In genomic region chr7:48594349-48594748, GRCh38 we compare ENCODE assay signal across 1 cellular context.
TF ChIP-seq lines count a peak whose summit lies in the region.

No MANE protein-coding gene starts in this region.

TF ChIP-seq in H1, 55 proteins besides CTCF, POLR2A, EP300 and RAD21:
- TF ChIP-seq CHD2 (IDR thresholded peaks at IDR 0.05; ENCODE audit: low read length), result no peak
